Comparison of ENCODE assay signal across 9 cellular contexts in the genomic region with DNA sequence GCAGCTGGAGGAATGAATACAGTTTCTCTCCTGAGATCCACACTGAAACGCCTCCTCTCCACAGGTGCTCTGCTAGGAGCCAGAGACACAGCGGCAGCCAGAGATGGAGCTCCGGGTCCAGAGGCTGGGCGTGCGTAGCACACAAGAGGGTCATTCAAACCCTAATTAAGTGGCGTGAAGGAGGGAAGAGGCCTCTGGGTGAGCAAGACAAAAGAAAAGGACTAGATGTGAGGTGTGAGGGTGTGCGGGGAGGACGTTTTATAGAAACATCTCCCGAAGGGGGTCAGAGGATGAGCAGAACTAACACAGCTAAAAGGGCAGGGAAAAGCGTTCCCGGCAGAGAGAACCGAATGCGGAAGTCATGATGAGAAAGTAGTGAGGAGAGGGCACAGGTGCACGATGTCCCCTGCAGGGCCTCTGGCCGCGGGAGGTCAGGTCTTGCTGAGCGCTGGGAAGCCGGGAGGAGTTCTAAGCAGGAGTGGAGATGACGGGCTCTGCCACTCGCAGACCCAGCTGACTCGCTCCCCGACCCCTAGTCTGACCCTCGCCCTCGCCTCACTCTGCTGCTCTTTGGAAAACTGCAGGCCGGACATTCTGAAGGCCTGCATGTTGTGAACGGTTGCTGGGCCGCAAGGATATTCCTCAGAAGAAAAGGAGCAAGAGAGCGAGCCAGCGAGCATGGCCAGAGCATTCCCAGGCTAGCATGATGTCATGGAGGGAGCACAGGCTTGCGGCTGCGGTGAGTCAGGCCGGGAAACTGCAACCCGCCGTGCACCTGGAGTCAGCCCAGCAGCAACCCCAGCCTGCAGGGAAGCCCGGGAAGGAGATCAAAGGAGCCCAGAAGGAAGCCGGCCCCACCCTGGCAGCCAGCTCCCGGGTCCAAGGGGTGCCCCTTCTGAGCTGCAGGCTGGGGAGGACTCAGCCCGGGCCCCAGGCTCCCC. TPM values are rescaled to one million over a fixed set of nuclear protein-coding genes. Genes with fewer than 3 reads are reported as not detected.
A peak's percentile ranks its signal among the peaks of the same experiment; 100 is the strongest.
DNase-seq lines count a peak whose midpoint lies in the region; ATAC-seq lines count a peak whose summit lies in the region.
"Had no signal": no experiment of that assay in that cellular context is flagged by ENCODE, and none has a peak within 500 bp of the region (broad histone marks: within the 10 kb centered on the region; RNA-seq: fewer than 3 reads in every experiment).

No MANE protein-coding gene starts in this region.

- H3K27me3 ChIP-seq in mesenchymal stem cell (ENCODE audit: control insufficient read depth in 1 of 2, insufficient read depth in 1 of 2, low read length in 2 of 2) = peaks cover 27 to 54% of the 10 kb centered on the region in 2 experiments

- DNase-seq in ACHN = peak; percentile 83
- peak; percentile 92 for DNase-seq in M059J (ENCODE audit: low read depth)
- peak; percentile 75 for DNase-seq in ecto neural progenitor cell (ENCODE audit: low spot score)
- DNase-seq in mesenchymal stem cell = peak; percentile 74
- DNase-seq in stimulated activated naive CD4-positive, alpha-beta T cell (lab: John Stamatoyannopoulos, UW) = no peak
- DNase-seq in NCI-H1092 treated with DMSO at 0.1 percent for 48 hours (lab: John Stamatoyannopoulos, UW) = no peak

- peak overlapping the region in 1 of 2 experiments; percentile 56 for H3K4me3 ChIP-seq in mesenchymal stem cell (ENCODE audit: insufficient read depth in 1 of 2, low read depth in 1 of 2, low read length in 2 of 2)

- in situ Hi-C loops in ACHN (cut with HindIII; ENCODE audit: low pct_ligation_motif_present, low pct_unique_long_range_greater_than_20kb, low sequenced_read_pairs) = no loop called here

- no peak overlapping the region for H4K91ac ChIP-seq in mesenchymal stem cell (ENCODE audit: low read length)

- H3K79me1 ChIP-seq in mesenchymal stem cell (replicated peaks; ENCODE audit: low read length, poor library complexity, severe bottlenecking) = no peaks in the 10 kb centered on the region

- peak overlapping the region; percentile 71 for H3K27ac ChIP-seq in mesenchymal stem cell (ENCODE audit: low read length, poor library complexity, severe bottlenecking)

- peaks cover 3% of the 10 kb centered on the region for H3K9me3 ChIP-seq in mesenchymal stem cell (ENCODE audit: control insufficient read depth, low read length)

- ATAC-seq in GM21723 (IDR thresholded peaks at IDR 0.05; ENCODE audit: unreplicated experiment) (no peak), HG02970 (IDR thresholded peaks at IDR 0.05; ENCODE audit: low FRiP score, unreplicated experiment) (no peak)
- ATAC-seq: activated naive CD4-positive, alpha-beta T cell treated with anti-CD3 and anti-CD28 coated beads, Interleukin-2, amount 50 U/mL, for 72 hours had no signal

- no peak overlapping the region for H3K14ac ChIP-seq in mesenchymal stem cell (ENCODE audit: low read length in 2 of 2)

- 45% methylated on average over 37 of the region's 38 CpGs for WGBS in mesenchymal stem cell

- no peak overlapping the region for H2BK15ac ChIP-seq in mesenchymal stem cell (ENCODE audit: low read depth, poor library complexity, severe bottlenecking)

- H2BK12ac ChIP-seq in mesenchymal stem cell (ENCODE audit: low read length in 2 of 2) = no peak overlapping the region

- peaks cover 23% of the 10 kb centered on the region for H3K4me1 ChIP-seq in mesenchymal stem cell (ENCODE audit: control insufficient read depth, insufficient read depth, low read depth, low read length)

- H2BK120ac ChIP-seq in mesenchymal stem cell (ENCODE audit: low read depth, low read length) = no peak overlapping the region

- H3K4ac ChIP-seq in mesenchymal stem cell (ENCODE audit: low read depth in 1 of 2, low read length in 2 of 2) = no peak overlapping the region

- H3K18ac ChIP-seq in mesenchymal stem cell (ENCODE audit: low read depth in 1 of 2, low read length in 2 of 2) = no peak overlapping the region

- no peak overlapping the region for H2AK5ac ChIP-seq in mesenchymal stem cell (ENCODE audit: low read length, severe bottlenecking)

- no peak overlapping the region for H2BK5ac ChIP-seq in mesenchymal stem cell (ENCODE audit: low read depth, low read length, poor library complexity, severe bottlenecking)

- no peak overlapping the region for H4K8ac ChIP-seq in mesenchymal stem cell (ENCODE audit: low read length)

- H3K9ac ChIP-seq in mesenchymal stem cell (ENCODE audit: low read length) = peak overlapping the region; percentile 3

- peak overlapping the region; percentile 50 for H3K4me2 ChIP-seq in mesenchymal stem cell (ENCODE audit: low read length, poor library complexity, severe bottlenecking)

- no peaks in the 10 kb centered on the region for H3K36me3 ChIP-seq in mesenchymal stem cell (ENCODE audit: control insufficient read depth in 1 of 2, insufficient read depth in 2 of 2, low read depth in 1 of 2, low read length in 2 of 2)

- no peak overlapping the region for H3K23ac ChIP-seq in mesenchymal stem cell (ENCODE audit: low read length in 2 of 2)

- H2AFZ ChIP-seq in mesenchymal stem cell (ENCODE audit: low read depth, low read length) = peak overlapping the region; percentile 24

RNA-seq across cellular contexts. Expression of gene BMP7, which starts 54.2 kb away (rescaled TPM):
- total RNA-seq in M059J (2014; rRNA removed; shearing (Covaris generic)) = 0.02 and 0.22 TPM in 2 replicates
- 0.46 TPM for polyA plus RNA-seq in mesenchymal stem cell (2013, experiment 1 of 2)
- polyA plus RNA-seq in mesenchymal stem cell (2013, experiment 2 of 2) = 0.37 TPM
- total RNA-seq: activated naive CD4-positive, alpha-beta T cell treated with anti-CD3 and anti-CD28 coated beads, Interleukin-2, amount 50 U/mL, for 72 hours had no signal

Comparison
In these comparisons a context has a peak if more than half of its experiments do, and no peak if none do; other contexts are left out.
1. DNase-seq: peak in ACHN (single experiment), M059J (single experiment), ecto neural progenitor cell (single experiment) and mesenchymal stem cell (single experiment); none in stimulated activated naive CD4-positive, alpha-beta T cell (0 of 6) and NCI-H1092 treated with DMSO at 0.1 percent for 48 hours (single experiment).